In the genomic region with DNA sequence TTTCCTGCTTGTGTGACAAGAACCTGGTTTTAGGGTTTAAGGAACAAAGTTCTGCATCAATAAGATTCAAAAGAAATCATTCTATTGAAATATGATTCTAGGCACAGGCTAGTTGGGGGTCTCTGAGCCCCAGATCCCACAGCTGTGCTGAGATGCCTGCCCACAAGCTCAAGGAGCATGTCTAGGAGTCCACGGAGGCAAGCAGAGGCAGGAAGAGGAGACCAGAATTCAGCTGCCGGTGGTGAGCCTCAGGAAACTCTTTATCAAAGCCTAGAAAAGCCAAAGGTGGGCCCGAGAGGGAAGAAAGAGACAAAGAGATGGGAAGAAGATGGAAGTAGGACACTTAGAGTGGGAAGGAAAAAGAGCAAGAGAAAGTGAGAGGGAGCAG, we compare ENCODE assay signal across 17 cellular contexts. TPM values are rescaled to one million over a fixed set of nuclear protein-coding genes. Genes with fewer than 3 reads are reported as not detected.
A peak's percentile ranks its signal among the peaks of the same experiment; 100 is the strongest.
DNase-seq lines count a peak whose midpoint lies in the region; ATAC-seq, FAIRE-seq and TF ChIP-seq lines count a peak whose summit lies in the region.
"Had no signal": no experiment of that assay in that cellular context is flagged by ENCODE, and none has a peak within 500 bp of the region (broad histone marks: within the 10 kb centered on the region; RNA-seq: fewer than 3 reads in every experiment).

No MANE protein-coding gene starts in this region.

- H4K20me1 ChIP-seq in keratinocyte (ENCODE audit: control insufficient read depth, extremely low read depth, insufficient read depth, low read length) = no peaks in the 10 kb centered on the region

- peak overlapping the region; percentile 41 for H3K4me2 ChIP-seq in keratinocyte (ENCODE audit: control insufficient read depth, extremely low read depth, insufficient read depth, low read depth, low read length)

- H3K9ac ChIP-seq in keratinocyte (ENCODE audit: control insufficient read depth, extremely low read depth, insufficient read depth, low read length) = peak overlapping the region; percentile 15

- H3K36me3 ChIP-seq in keratinocyte (ENCODE audit: control insufficient read depth in 2 of 2, extremely low read depth in 1 of 2, insufficient read depth in 2 of 2, low read length in 2 of 2) (no peaks in the 10 kb centered on the region), thyroid gland (no peaks in the 10 kb centered on the region)
- H3K36me3 ChIP-seq: right lobe of liver had no signal

- H3K9me3 ChIP-seq in keratinocyte (ENCODE audit: control insufficient read depth, low read depth, low read length) (no peaks in the 10 kb centered on the region), thyroid gland (no peaks in the 10 kb centered on the region)
- H3K9me3 ChIP-seq: right lobe of liver had no signal

- H3K4me3 Mint-ChIP-seq in activated T-cell treated with anti-CD3 and anti-CD28 coated beads, Interleukin-2, amount 50 U/mL, for 72 hours = peak overlapping the region; percentile 36 to 69
- no peak overlapping the region for H3K4me3 Mint-ChIP-seq in activated T-cell treated with anti-CD3 and anti-CD28 coated beads, Interleukin-2, amount 50 U/mL, for 4 hours
- peak overlapping the region; percentile 46 for H3K4me3 Mint-ChIP-seq in activated T-helper 17 cell treated with anti-CD3 and anti-CD28 coated beads, Interleukin-2, amount 50 U/mL, for 72 hours

- no peak for DNase-seq in activated T-cell treated with anti-CD3 and anti-CD28 coated beads, Interleukin-2, amount 50 U/mL, for 72 hours
- no peak for DNase-seq in activated T-cell treated with anti-CD3 and anti-CD28 coated beads, Interleukin-2, amount 50 U/mL, for 4 hours
- DNase-seq in keratinocyte (ENCODE audit: low read depth, low spot score) (no peak), thyroid gland (no peak), HTR-8/SVneo (ENCODE audit: insufficient read length, low spot score) (no peak), COR-L47 (lab: John Stamatoyannopoulos, UW) (no peak), NCI-H446 treated with DMSO at 0.1 percent for 48 hours (lab: John Stamatoyannopoulos, UW) (no peak)
- DNase-seq: activated CD8-positive, alpha-beta memory T cell treated with anti-CD3 and anti-CD28 coated beads for 24 hours; activated naive CD4-positive, alpha-beta T cell; cerebellar nuclear complex; NCI-H2107; right lobe of liver; stimulated activated naive CD4-positive, alpha-beta T cell had no signal

- ATAC-seq in activated T-cell treated with anti-CD3 and anti-CD28 coated beads, Interleukin-2, amount 50 U/mL, for 72 hours (replicated peaks in 1 of 2) = no peak
- ATAC-seq in activated T-cell treated with anti-CD3 and anti-CD28 coated beads, Interleukin-2, amount 50 U/mL, for 4 hours = no peak
- ATAC-seq in activated T-helper 17 cell treated with anti-CD3 and anti-CD28 coated beads, Interleukin-2, amount 50 U/mL, for 72 hours (replicated peaks) = no peak

- 61% methylated on average over 3 of the region's 3 CpGs for WGBS in thyroid gland, 2 donors

- no peaks in the 10 kb centered on the region for H3K36me3 Mint-ChIP-seq in activated T-cell treated with anti-CD3 and anti-CD28 coated beads, Interleukin-2, amount 50 U/mL, for 72 hours (ENCODE audit: insufficient read depth in 2 of 2)
- no peaks in the 10 kb centered on the region for H3K36me3 Mint-ChIP-seq in activated T-cell treated with anti-CD3 and anti-CD28 coated beads, Interleukin-2, amount 50 U/mL, for 4 hours (ENCODE audit: insufficient read depth)
- H3K36me3 Mint-ChIP-seq in activated T-helper 17 cell treated with anti-CD3 and anti-CD28 coated beads, Interleukin-2, amount 50 U/mL, for 72 hours (ENCODE audit: low read depth) = no peaks in the 10 kb centered on the region

- H3K27me3 ChIP-seq in keratinocyte (ENCODE audit: control insufficient read depth, extremely low read depth, insufficient read depth, low read length) (no peaks in the 10 kb centered on the region), thyroid gland (no peaks in the 10 kb centered on the region)
- H3K27me3 ChIP-seq: right lobe of liver had no signal

- H3K4me3 ChIP-seq in keratinocyte (ENCODE audit: control insufficient read depth in 2 of 3, extremely low read depth in 1 of 3, insufficient read depth in 2 of 3, low read depth in 1 of 3, low read length in 3 of 3) (no peak overlapping the region), thyroid gland (replicated peaks in 1 of 3) (no peak overlapping the region)
- H3K4me3 ChIP-seq: right lobe of liver had no signal

- intact Hi-C loops in thyroid gland (cut with DNase I) = no loop called here

- H3K9me3 Mint-ChIP-seq in activated T-cell treated with anti-CD3 and anti-CD28 coated beads, Interleukin-2, amount 50 U/mL, for 72 hours = no peaks in the 10 kb centered on the region
- no peaks in the 10 kb centered on the region for H3K9me3 Mint-ChIP-seq in activated T-cell treated with anti-CD3 and anti-CD28 coated beads, Interleukin-2, amount 50 U/mL, for 4 hours
- H3K9me3 Mint-ChIP-seq in activated T-helper 17 cell treated with anti-CD3 and anti-CD28 coated beads, Interleukin-2, amount 50 U/mL, for 72 hours = no peaks in the 10 kb centered on the region

- FAIRE-seq in keratinocyte (lab: Jason Lieb, UNC) = no peak
- FAIRE-seq in HTR-8/SVneo (lab: Jason Lieb, UNC) = no peak
- FAIRE-seq: A204.1, endothelial cell of umbilical vein, GM18507 had no signal

- H3K4me1 ChIP-seq in keratinocyte (ENCODE audit: control insufficient read depth, extremely low read depth, insufficient read depth, low read length) = peaks cover 34% of the 10 kb centered on the region
- H3K4me1 ChIP-seq in thyroid gland = peaks cover 50 to 70% of the 10 kb centered on the region in 2 donors
- H3K4me1 ChIP-seq: right lobe of liver had no signal

- H3K27ac Mint-ChIP-seq in activated T-cell treated with anti-CD3 and anti-CD28 coated beads, Interleukin-2, amount 50 U/mL, for 72 hours = peak overlapping the region; percentile 2
- H3K27ac Mint-ChIP-seq in activated T-helper 17 cell treated with anti-CD3 and anti-CD28 coated beads, Interleukin-2, amount 50 U/mL, for 72 hours = peak overlapping the region; percentile 80

- no peak overlapping the region for H3K27ac ChIP-seq in keratinocyte (ENCODE audit: control insufficient read depth, insufficient read depth, low read length)
- H3K27ac ChIP-seq in thyroid gland = peak overlapping the region; percentile 64 to 82 (median 79)
- H3K27ac ChIP-seq: right lobe of liver had no signal

- H3K4me1 Mint-ChIP-seq in activated T-cell treated with anti-CD3 and anti-CD28 coated beads, Interleukin-2, amount 50 U/mL, for 72 hours (ENCODE audit: low read depth) = peaks cover 23% of the 10 kb centered on the region
- H3K4me1 Mint-ChIP-seq in activated T-cell treated with anti-CD3 and anti-CD28 coated beads, Interleukin-2, amount 50 U/mL, for 4 hours (ENCODE audit: low read depth) = peaks cover 19% of the 10 kb centered on the region
- H3K4me1 Mint-ChIP-seq in activated T-helper 17 cell treated with anti-CD3 and anti-CD28 coated beads, Interleukin-2, amount 50 U/mL, for 72 hours = peaks cover 11% of the 10 kb centered on the region

- H3K9me1 ChIP-seq in keratinocyte (ENCODE audit: control insufficient read depth, extremely low read depth, insufficient read depth, low read length) = no peaks in the 10 kb centered on the region

- dilution Hi-C loops in keratinocyte (cut with MboI; ENCODE audit: extremely low pct_ligation_motif_present, low sequenced_read_pairs) = no loop called here

- peak overlapping the region; percentile 77 for H2AFZ ChIP-seq in keratinocyte (ENCODE audit: control insufficient read depth, low read length)

- H3K79me2 ChIP-seq in keratinocyte (ENCODE audit: control insufficient read depth, insufficient read depth, low read length) = no peaks in the 10 kb centered on the region

- no peaks in the 10 kb centered on the region for H3K27me3 Mint-ChIP-seq in activated T-cell treated with anti-CD3 and anti-CD28 coated beads, Interleukin-2, amount 50 U/mL, for 72 hours (ENCODE audit: low read depth)
- no peaks in the 10 kb centered on the region for H3K27me3 Mint-ChIP-seq in activated T-cell treated with anti-CD3 and anti-CD28 coated beads, Interleukin-2, amount 50 U/mL, for 4 hours (ENCODE audit: low read depth)
- peaks cover 4% of the 10 kb centered on the region for H3K27me3 Mint-ChIP-seq in activated T-helper 17 cell treated with anti-CD3 and anti-CD28 coated beads, Interleukin-2, amount 50 U/mL, for 72 hours

- TF ChIP-seq POLR2A in thyroid gland (IDR thresholded peaks at IDR 0.05) = no peak

- TF ChIP-seq CTCF in keratinocyte (optimal IDR thresholded peaks at IDR 0.05 in 1 of 3, IDR thresholded peaks at IDR 0.05 in 1 of 3, conservative IDR thresholded peaks at IDR 0.05 in 1 of 3; ENCODE audit: extremely low read depth in 1 of 3, insufficient read depth in 2 of 3, low read length in 3 of 3) (no peak), thyroid gland (IDR thresholded peaks at IDR 0.05) (no peak)

RNA-seq across cellular contexts. Expression of a gene that starts 40.7 kb away (rescaled TPM):
- total RNA-seq in activated T-cell treated with anti-CD3 and anti-CD28 coated beads, Interleukin-2, amount 50 U/mL, for 72 hours = 10 to 100 TPM in 1 of 2 donors, 1 to 10 TPM in 1; 9.4 to 11.6 TPM
- 10 to 100 TPM; 13.9 to 23.1 (median 14.2) TPM for total RNA-seq in activated T-cell treated with anti-CD3 and anti-CD28 coated beads, Interleukin-2, amount 50 U/mL, for 4 hours
- 10 to 100 TPM in 1 of 2 donors, 1 to 10 TPM in 1; 3.0 to 19.5 TPM for total RNA-seq in activated T-helper 17 cell treated with anti-CD3 and anti-CD28 coated beads, Interleukin-2, amount 50 U/mL, for 72 hours
- 104 to 178 TPM (median 152 TPM) in 3 replicates for polyA plus RNA-seq in keratinocyte
- polyA plus RNA-seq in keratinocyte (2011; ENCODE audit: low read depth) = 28.2 TPM
- polyA plus RNA-seq in keratinocyte (2011; cell fraction: cytosol; rRNA removed) = 52.6 and 78.8 TPM in 2 replicates
- 361 and 438 TPM in 2 replicates for polyA plus RNA-seq in keratinocyte (2011; cell fraction: nucleus; rRNA removed)
- polyA plus RNA-seq in keratinocyte (2012; ENCODE audit: low replicate concordance) = 113 and 227 TPM in 2 replicates
- 175 to 367 TPM (median 287 TPM) in 3 replicates for polyA minus RNA-seq in keratinocyte
- 399 TPM for polyA minus RNA-seq in keratinocyte (2011; cell fraction: cytosol; rRNA and poly(A)+ RNA removed)
- polyA minus RNA-seq in keratinocyte (2011; cell fraction: nucleus; rRNA and poly(A)+ RNA removed) = 550 and 554 TPM in 2 replicates
- total RNA-seq in thyroid gland = 100 to 1,000 TPM in 3 of 4 donors, 10 to 100 TPM in 1; 93.4 to 207 (median 131) TPM
